In genomic region chr1:183129921-183130675, GRCh38 we compare ENCODE assay signal across 25 cellular contexts. TPM values are rescaled to one million over a fixed set of nuclear protein-coding genes. Genes with fewer than 3 reads are reported as not detected.
A peak's percentile ranks its signal among the peaks of the same experiment; 100 is the strongest.
DNase-seq lines count a peak whose midpoint lies in the region; ATAC-seq and TF ChIP-seq lines count a peak whose summit lies in the region.
"Had no signal": no experiment of that assay in that cellular context is flagged by ENCODE, and none has a peak within 500 bp of the region (broad histone marks: within the 10 kb centered on the region; RNA-seq: fewer than 3 reads in every experiment).

No MANE protein-coding gene starts in this region.

- in situ Hi-C loops in transverse colon (cut with MboI; ENCODE audit: low pct_ligation_motif_present in 1 of 4, low pct_unique_long_range_greater_than_20kb in 1 of 4, low sequenced_read_pairs in 3 of 4) = no loop called here

- WGBS in transverse colon (ENCODE audit: low coverage in 1 of 2), 2 donors = 82 to 90% methylated on average over 15 of the region's 15 CpGs

- H3K9ac ChIP-seq in duodenal mucosa (ENCODE audit: low read depth in 1 of 2, low read length in 2 of 2) = no peak overlapping the region
- H3K9ac ChIP-seq: BLaER1 treated with 17β-estradiol and CSF1 and Interleukin-3, amounts not matched to agents 10 nM and 100 nM had no signal

- TF ChIP-seq POLR2A in transverse colon (IDR thresholded peaks at IDR 0.05) = no peak

- ATAC-seq in stimulated activated naive CD8-positive, alpha-beta T cell treated with anti-CD3 and anti-CD28 coated beads, Interleukin-15, Interleukin-2, amounts not matched to agents 100 U/mL and 50 U/mL, for 24 hours = no peak

- H3K4me1 ChIP-seq in left ventricle myocardium inferior (peaks cover 22% of the 10 kb centered on the region), right atrium auricular region (no peaks in the 10 kb centered on the region), duodenal mucosa (ENCODE audit: control insufficient read depth in 1 of 2, insufficient read depth in 2 of 2, low read length in 2 of 2) (no peaks in the 10 kb centered on the region), muscle layer of duodenum (ENCODE audit: control insufficient read depth in 1 of 2, insufficient read depth in 2 of 2, low read length in 2 of 2) (peaks cover 0 to 18% of the 10 kb centered on the region in 2 donors), transverse colon (peaks cover 0 to 8% (median 0%) of the 10 kb centered on the region in 4 donors), tibial artery (no peaks in the 10 kb centered on the region)
- H3K4me1 ChIP-seq: Caco-2 had no signal

- DNase-seq in left ventricle myocardium inferior (no peak), right atrium auricular region (ENCODE audit: low spot score) (no peak), transverse colon (no peak), pons (ENCODE audit: low spot score) (no peak), tibial artery (no peak)
- no peak for DNase-seq in stimulated activated naive CD8-positive, alpha-beta T cell treated with anti-CD3 and anti-CD28 coated beads, Interleukin-15, Interleukin-2, amounts not matched to agents 100 U/mL and 50 U/mL, for 24 hours
- DNase-seq: activated CD8-positive, alpha-beta memory T cell treated with anti-CD3 and anti-CD28 coated beads, Interleukin-2, amount 50 U/mL, for 48 hours; activated naive CD8-positive, alpha-beta T cell treated with anti-CD3 and anti-CD28 coated beads, Interleukin-2, amount 10 ng/mL, durations not matched to agents 7 days and 5 days; Caco-2; DMS79; effector memory CD4-positive, alpha-beta T cell; erythroblast; naive B cell; NCI-H1105; NCI-H2029 treated with DMSO at 0.1 percent for 48 hours; NCI-H2227 treated with DMSO at 0.1 percent for 48 hours; NCI-H774; nucleus accumbens; OCI-M1; stimulated activated CD4-positive, alpha-beta T cell treated with anti-CD3 and anti-CD28 coated beads, Interleukin-4, amount 100 ng/mL, for 24 hours; stimulated activated naive CD4-positive, alpha-beta T cell; T-helper 9 cell had no signal

- no peak for TF ChIP-seq EP300 in transverse colon (IDR thresholded peaks at IDR 0.05; ENCODE audit: low read depth)

- no peak for TF ChIP-seq CTCF in left ventricle myocardium inferior (IDR thresholded peaks at IDR 0.05; ENCODE audit: borderline replicate concordance)
- TF ChIP-seq CTCF in right atrium auricular region (IDR thresholded peaks at IDR 0.05) = no peak
- no peak for TF ChIP-seq CTCF in transverse colon (IDR thresholded peaks at IDR 0.05)
- no peak for TF ChIP-seq CTCF in tibial artery (IDR thresholded peaks at IDR 0.05)

- no peak overlapping the region for H3K4me3 ChIP-seq in left ventricle myocardium inferior
- H3K4me3 ChIP-seq in right atrium auricular region = no peak overlapping the region
- H3K4me3 ChIP-seq in duodenal mucosa (ENCODE audit: low read depth in 1 of 2, low read length in 2 of 2) = no peak overlapping the region
- H3K4me3 ChIP-seq in muscle layer of duodenum (ENCODE audit: low read depth in 1 of 2, low read length in 2 of 2) = no peak overlapping the region
- H3K4me3 ChIP-seq in transverse colon = no peak overlapping the region
- H3K4me3 ChIP-seq in tibial artery = no peak overlapping the region
- H3K4me3 ChIP-seq: BLaER1 treated with 17β-estradiol and CSF1 and Interleukin-3, amounts not matched to agents 10 nM and 100 nM had no signal

- H3K9me3 ChIP-seq in left ventricle myocardium inferior (replicated peaks) (no peaks in the 10 kb centered on the region), right atrium auricular region (no peaks in the 10 kb centered on the region), duodenal mucosa (ENCODE audit: control insufficient read depth in 1 of 2, low read length in 2 of 2) (no peaks in the 10 kb centered on the region), muscle layer of duodenum (ENCODE audit: control insufficient read depth in 1 of 2, low read length in 2 of 2) (no peaks in the 10 kb centered on the region), transverse colon (no peaks in the 10 kb centered on the region), tibial artery (no peaks in the 10 kb centered on the region)
- H3K9me3 ChIP-seq: BLaER1 treated with 17β-estradiol and CSF1 and Interleukin-3, amounts not matched to agents 10 nM and 100 nM; Caco-2 had no signal

- intact Hi-C loops in left ventricle myocardium inferior (cut with micrococcal nuclease) = loop anchor here (5.0 to 10.0 kb wide), 2 partner anchors 165 to 248 kb away; no protein-coding TSS in a partner anchor
- intact Hi-C loops in transverse colon (cut with DNase I; ENCODE audit: low total_unique reads) = loop anchor here (10.0 kb wide), 1 partner anchor 165 kb away; no protein-coding TSS in a partner anchor
- intact Hi-C loops in tibial artery (cut with DNase I; ENCODE audit: low total_unique reads) = no loop called here

- H3K36me3 ChIP-seq in left ventricle myocardium inferior (peaks cover 100% of the 10 kb centered on the region), right atrium auricular region (peaks cover 88% of the 10 kb centered on the region), duodenal mucosa (ENCODE audit: control insufficient read depth in 1 of 2, insufficient read depth in 2 of 2, low read length in 2 of 2) (peaks cover 0 to 14% of the 10 kb centered on the region in 2 donors), muscle layer of duodenum (ENCODE audit: control insufficient read depth in 1 of 2, insufficient read depth in 2 of 2, low read length in 2 of 2) (peaks cover 47 to 72% of the 10 kb centered on the region in 2 donors), transverse colon (peaks cover 0 to 26% (median 9%) of the 10 kb centered on the region in 4 donors), tibial artery (peaks cover 95 to 97% (median 96%) of the 10 kb centered on the region in 3 donors)

- H3K27ac ChIP-seq in left ventricle myocardium inferior (replicated peaks) (peak overlapping the region; percentile 35), right atrium auricular region (no peak overlapping the region), duodenal mucosa (ENCODE audit: low read depth, low read length) (peak overlapping the region; percentile 17), muscle layer of duodenum (ENCODE audit: low read length) (peak overlapping the region; percentile 42), transverse colon (peak overlapping the region in 3 of 4 donors; percentile 14 to 41 (median 40)), tibial artery (no peak overlapping the region)
- H3K27ac ChIP-seq: BLaER1 treated with 17β-estradiol and CSF1 and Interleukin-3, amounts not matched to agents 10 nM and 100 nM had no signal

- H3K27me3 ChIP-seq in left ventricle myocardium inferior (ENCODE audit: low read depth) = no peaks in the 10 kb centered on the region
- H3K27me3 ChIP-seq in right atrium auricular region = no peaks in the 10 kb centered on the region
- no peaks in the 10 kb centered on the region for H3K27me3 ChIP-seq in duodenal mucosa (ENCODE audit: control insufficient read depth in 1 of 2, insufficient read depth in 2 of 2, low read length in 2 of 2)
- no peaks in the 10 kb centered on the region for H3K27me3 ChIP-seq in muscle layer of duodenum (ENCODE audit: low read depth, low read length)
- no peaks in the 10 kb centered on the region for H3K27me3 ChIP-seq in transverse colon
- H3K27me3 ChIP-seq in tibial artery = no peaks in the 10 kb centered on the region
- H3K27me3 ChIP-seq: BLaER1 treated with 17β-estradiol and CSF1 and Interleukin-3, amounts not matched to agents 10 nM and 100 nM had no signal

RNA-seq across cellular contexts. Expression of gene LAMC2, which starts 56.0 kb away (rescaled TPM):
- total RNA-seq in left ventricle myocardium inferior (1.2 TPM), right atrium auricular region (1 to 10 TPM; 2.6 to 4.9 TPM), transverse colon (10 to 100 TPM in 2 of 4 donors, 1 to 10 TPM in 2; 9.7 to 25.9 (median 16.1) TPM)
- total RNA-seq: activated naive CD8-positive, alpha-beta T cell treated with anti-CD3 and anti-CD28 coated beads, Interleukin-2, amount 10 ng/mL, durations not matched to agents 7 days and 5 days had no signal

Comparison
In these comparisons a context has a peak if more than half of its experiments do, and no peak if none do; other contexts are left out.
1. H3K27ac ChIP-seq: peak in left ventricle myocardium inferior (single experiment), duodenal mucosa (single experiment), muscle layer of duodenum (single experiment) and transverse colon (3 of 4); none in right atrium auricular region (0 of 2) and tibial artery (0 of 2).